In the genomic region with DNA sequence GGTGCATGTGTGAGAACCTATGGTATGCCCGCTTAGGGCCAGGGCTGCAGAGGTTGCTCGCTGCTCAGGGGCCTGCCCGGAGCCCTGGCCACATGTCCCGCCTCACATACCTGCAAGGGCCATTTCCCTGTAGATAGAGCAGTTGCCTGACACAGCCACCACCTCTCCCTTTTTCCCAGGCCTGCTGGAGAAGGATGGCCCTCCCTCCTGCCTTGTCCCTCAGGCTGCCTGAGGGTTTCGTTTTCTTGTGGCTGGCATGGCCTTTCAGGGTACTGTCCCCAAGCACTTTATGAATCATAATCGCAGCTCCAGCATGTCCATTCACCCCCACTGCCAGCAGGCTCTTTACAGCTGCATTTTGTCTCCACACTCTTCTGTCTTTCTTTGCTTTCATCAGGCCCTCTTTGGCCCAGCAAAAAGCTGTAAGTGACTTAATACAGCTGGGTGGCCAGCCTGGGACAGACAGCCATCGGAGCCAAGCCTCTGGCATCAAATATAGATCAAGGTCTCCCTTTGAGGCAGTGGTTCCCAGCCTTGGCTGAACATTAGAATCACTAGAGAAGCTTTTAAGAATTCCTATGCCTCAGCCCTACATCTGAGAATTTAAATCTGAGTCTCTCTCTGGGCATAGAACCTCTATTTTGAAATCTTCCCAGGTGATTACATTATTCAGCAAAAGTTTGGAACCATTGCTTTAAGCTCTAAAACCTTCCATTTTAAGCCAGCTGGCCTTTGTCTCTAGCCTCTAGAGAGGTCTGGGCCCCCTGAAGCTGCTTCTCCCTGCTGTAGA, we compare ENCODE assay signal across 2 cellular contexts.
TF ChIP-seq lines count a peak whose summit lies in the region.

No MANE protein-coding gene starts in this region.

TF ChIP-seq in liver, 16 proteins besides CTCF, POLR2A, EP300 and RAD21 (continued from another document):
- TF ChIP-seq, protein P1, sequence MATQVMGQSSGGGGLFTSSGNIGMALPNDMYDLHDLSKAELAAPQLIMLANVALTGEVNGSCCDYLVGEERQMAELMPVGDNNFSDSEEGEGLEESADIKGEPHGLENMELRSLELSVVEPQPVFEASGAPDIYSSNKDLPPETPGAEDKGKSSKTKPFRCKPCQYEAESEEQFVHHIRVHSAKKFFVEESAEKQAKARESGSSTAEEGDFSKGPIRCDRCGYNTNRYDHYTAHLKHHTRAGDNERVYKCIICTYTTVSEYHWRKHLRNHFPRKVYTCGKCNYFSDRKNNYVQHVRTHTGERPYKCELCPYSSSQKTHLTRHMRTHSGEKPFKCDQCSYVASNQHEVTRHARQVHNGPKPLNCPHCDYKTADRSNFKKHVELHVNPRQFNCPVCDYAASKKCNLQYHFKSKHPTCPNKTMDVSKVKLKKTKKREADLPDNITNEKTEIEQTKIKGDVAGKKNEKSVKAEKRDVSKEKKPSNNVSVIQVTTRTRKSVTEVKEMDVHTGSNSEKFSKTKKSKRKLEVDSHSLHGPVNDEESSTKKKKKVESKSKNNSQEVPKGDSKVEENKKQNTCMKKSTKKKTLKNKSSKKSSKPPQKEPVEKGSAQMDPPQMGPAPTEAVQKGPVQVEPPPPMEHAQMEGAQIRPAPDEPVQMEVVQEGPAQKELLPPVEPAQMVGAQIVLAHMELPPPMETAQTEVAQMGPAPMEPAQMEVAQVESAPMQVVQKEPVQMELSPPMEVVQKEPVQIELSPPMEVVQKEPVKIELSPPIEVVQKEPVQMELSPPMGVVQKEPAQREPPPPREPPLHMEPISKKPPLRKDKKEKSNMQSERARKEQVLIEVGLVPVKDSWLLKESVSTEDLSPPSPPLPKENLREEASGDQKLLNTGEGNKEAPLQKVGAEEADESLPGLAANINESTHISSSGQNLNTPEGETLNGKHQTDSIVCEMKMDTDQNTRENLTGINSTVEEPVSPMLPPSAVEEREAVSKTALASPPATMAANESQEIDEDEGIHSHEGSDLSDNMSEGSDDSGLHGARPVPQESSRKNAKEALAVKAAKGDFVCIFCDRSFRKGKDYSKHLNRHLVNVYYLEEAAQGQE (IDR thresholded peaks at IDR 0.05), result no peak
- TF ChIP-seq TAF1 (conservative IDR thresholded peaks at IDR 0.05), result no peak
- no peak for TF ChIP-seq HNF4A (conservative IDR thresholded peaks at IDR 0.05)
- TF ChIP-seq, protein P2, sequence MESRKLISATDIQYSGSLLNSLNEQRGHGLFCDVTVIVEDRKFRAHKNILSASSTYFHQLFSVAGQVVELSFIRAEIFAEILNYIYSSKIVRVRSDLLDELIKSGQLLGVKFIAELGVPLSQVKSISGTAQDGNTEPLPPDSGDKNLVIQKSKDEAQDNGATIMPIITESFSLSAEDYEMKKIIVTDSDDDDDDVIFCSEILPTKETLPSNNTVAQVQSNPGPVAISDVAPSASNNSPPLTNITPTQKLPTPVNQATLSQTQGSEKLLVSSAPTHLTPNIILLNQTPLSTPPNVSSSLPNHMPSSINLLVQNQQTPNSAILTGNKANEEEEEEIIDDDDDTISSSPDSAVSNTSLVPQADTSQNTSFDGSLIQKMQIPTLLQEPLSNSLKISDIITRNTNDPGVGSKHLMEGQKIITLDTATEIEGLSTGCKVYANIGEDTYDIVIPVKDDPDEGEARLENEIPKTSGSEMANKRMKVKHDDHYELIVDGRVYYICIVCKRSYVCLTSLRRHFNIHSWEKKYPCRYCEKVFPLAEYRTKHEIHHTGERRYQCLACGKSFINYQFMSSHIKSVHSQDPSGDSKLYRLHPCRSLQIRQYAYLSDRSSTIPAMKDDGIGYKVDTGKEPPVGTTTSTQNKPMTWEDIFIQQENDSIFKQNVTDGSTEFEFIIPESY (IDR thresholded peaks at IDR 0.05), result no peak
- no peak for TF ChIP-seq FOXA1 (IDR thresholded peaks at IDR 0.05)
- no peak for TF ChIP-seq NR2F2 (IDR thresholded peaks at IDR 0.05)
- TF ChIP-seq EGR1 (IDR thresholded peaks at IDR 0.05; ENCODE audit: low read depth in 2 of 2), result no peak
- TF ChIP-seq RXRA (IDR thresholded peaks at IDR 0.05), result no peak
- no peak for TF ChIP-seq YY1 (IDR thresholded peaks at IDR 0.05)

TF ChIP-seq in HepG2, 621 proteins besides CTCF, POLR2A, EP300 and RAD21 (continued from another document):
- TF ChIP-seq NFYC (CRISPR knock-in tag; IDR thresholded peaks at IDR 0.05) (no peak), PRMT3 (CRISPR knock-in tag; IDR thresholded peaks at IDR 0.05; ENCODE audit: borderline replicate concordance, low read depth) (no peak), HNRNPL (IDR thresholded peaks at IDR 0.05; ENCODE audit: low read depth, low read length) (no peak)
- TF ChIP-seq, protein P3, sequence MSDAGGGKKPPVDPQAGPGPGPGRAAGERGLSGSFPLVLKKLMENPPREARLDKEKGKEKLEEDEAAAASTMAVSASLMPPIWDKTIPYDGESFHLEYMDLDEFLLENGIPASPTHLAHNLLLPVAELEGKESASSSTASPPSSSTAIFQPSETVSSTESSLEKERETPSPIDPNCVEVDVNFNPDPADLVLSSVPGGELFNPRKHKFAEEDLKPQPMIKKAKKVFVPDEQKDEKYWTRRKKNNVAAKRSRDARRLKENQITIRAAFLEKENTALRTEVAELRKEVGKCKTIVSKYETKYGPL (CRISPR knock-in tag; IDR thresholded peaks at IDR 0.05), result no peak
